ENCODE assay signal across 8 cellular contexts in the genomic region with DNA sequence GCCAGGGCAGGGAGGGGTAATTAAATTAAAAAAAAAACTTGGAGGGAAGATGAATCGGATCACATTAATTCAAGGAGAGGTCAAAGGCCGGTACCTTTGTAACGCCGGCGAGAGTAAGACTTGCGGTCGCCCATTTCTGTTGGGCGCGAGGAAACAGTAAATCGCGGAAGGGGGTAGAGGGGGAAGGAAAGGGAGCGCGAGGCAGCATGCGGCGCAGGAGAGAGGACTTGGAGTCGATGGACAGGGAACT. TPM values are rescaled to one million over a fixed set of nuclear protein-coding genes. Genes with fewer than 3 reads are reported as not detected.
DNase-seq lines count a peak whose midpoint lies in the region; ATAC-seq and TF ChIP-seq lines count a peak whose summit lies in the region.

No MANE protein-coding gene starts in this region.

- peak overlapping the region; percentile 87 for H3K4me3 Mint-ChIP-seq in activated CD8-positive, alpha-beta memory T cell treated with anti-CD3 and anti-CD28 coated beads, Interleukin-2, amount 10 ng/mL, durations not matched to agents 7 days and 5 days

- peak overlapping the region in 1 of 2 donors; percentile 19 for H3K9ac ChIP-seq in liver (ENCODE audit: low read depth in 1 of 2, low read length in 2 of 2)

- H3K4me1 Mint-ChIP-seq in activated CD8-positive, alpha-beta memory T cell treated with anti-CD3 and anti-CD28 coated beads, Interleukin-2, amount 10 ng/mL, durations not matched to agents 7 days and 5 days: peaks cover 47% of the 10 kb centered on the region

- no peak for TF ChIP-seq RAD21 in liver (IDR thresholded peaks at IDR 0.05)

- H3K27ac Mint-ChIP-seq in activated CD8-positive, alpha-beta memory T cell treated with anti-CD3 and anti-CD28 coated beads, Interleukin-2, amount 10 ng/mL, durations not matched to agents 7 days and 5 days: peak overlapping the region; percentile 42

- H3K4me1 ChIP-seq in adrenal gland (replicated peaks in 1 of 2): peaks cover 17 to 57% of the 10 kb centered on the region in 2 donors
- peaks cover 9 to 70% (median 47%) of the 10 kb centered on the region in 4 donors for H3K4me1 ChIP-seq in liver (ENCODE audit: control insufficient read depth in 4 of 4, insufficient read depth in 4 of 4, low read length in 3 of 4)
- H3K4me1 ChIP-seq in thymus (ENCODE audit: control insufficient read depth, insufficient read depth, low read length): peaks cover 29% of the 10 kb centered on the region

- H3K9me3 ChIP-seq in adrenal gland (replicated peaks in 1 of 3): no peaks in the 10 kb centered on the region
- no peaks in the 10 kb centered on the region for H3K9me3 ChIP-seq in liver (ENCODE audit: control insufficient read depth in 4 of 4, low read length in 3 of 4)
- H3K9me3 ChIP-seq in thymus (ENCODE audit: control insufficient read depth): peaks cover 1% of the 10 kb centered on the region

- TF ChIP-seq CTCF in adrenal gland (IDR thresholded peaks at IDR 0.05) (no peak), liver (IDR thresholded peaks at IDR 0.05; ENCODE audit: low read depth, low read length, missing input control) (no peak)

- H3K27ac ChIP-seq in adrenal gland (peak overlapping the region; percentile 74 to 97 (median 94)), liver (ENCODE audit: low read depth in 1 of 2, low read length in 2 of 2) (peak overlapping the region; percentile 67 to 93), thymus (ENCODE audit: low read depth) (no peak overlapping the region)

- no peak for DNase-seq in activated CD8-positive, alpha-beta memory T cell treated with anti-CD3 and anti-CD28 coated beads, Interleukin-2, amount 10 ng/mL, durations not matched to agents 7 days and 5 days
- DNase-seq in activated CD8-positive, alpha-beta memory T cell treated with anti-CD3 and anti-CD28 coated beads, Interleukin-2, amount 50 U/mL, for 4 hours: no peak
- DNase-seq in adrenal gland (no peak), DMS153 (lab: John Stamatoyannopoulos, UW) (no peak)

- H3K27me3 Mint-ChIP-seq in activated CD8-positive, alpha-beta memory T cell treated with anti-CD3 and anti-CD28 coated beads, Interleukin-2, amount 10 ng/mL, durations not matched to agents 7 days and 5 days: peaks cover 74% of the 10 kb centered on the region

- H3K27me3 ChIP-seq in adrenal gland: no peaks in the 10 kb centered on the region
- no peaks in the 10 kb centered on the region for H3K27me3 ChIP-seq in liver (ENCODE audit: control insufficient read depth in 4 of 4, insufficient read depth in 4 of 4, low read length in 3 of 4)
- peaks cover 77% of the 10 kb centered on the region for H3K27me3 ChIP-seq in thymus (ENCODE audit: control insufficient read depth, insufficient read depth)

- intact Hi-C loops in adrenal gland (cut with DNase I): no loop called here

- H3K4me3 ChIP-seq in adrenal gland (peak overlapping the region; percentile 28 to 70 (median 44)), liver (ENCODE audit: low read depth in 1 of 3, low read length in 3 of 3) (peak overlapping the region; percentile 40 to 73 (median 61)), thymus (ENCODE audit: low read length) (peak overlapping the region; percentile 65)

- no peak for ATAC-seq in activated CD8-positive, alpha-beta memory T cell treated with anti-CD3 and anti-CD28 coated beads, Interleukin-2, amount 10 ng/mL, durations not matched to agents 7 days and 5 days
- ATAC-seq in HG02938 (IDR thresholded peaks at IDR 0.05; ENCODE audit: unreplicated experiment): no peak
- no peak for ATAC-seq in GM18868 (IDR thresholded peaks at IDR 0.05; ENCODE audit: unreplicated experiment)

- no peaks in the 10 kb centered on the region for H3K9me3 Mint-ChIP-seq in activated CD8-positive, alpha-beta memory T cell treated with anti-CD3 and anti-CD28 coated beads, Interleukin-2, amount 10 ng/mL, durations not matched to agents 7 days and 5 days (ENCODE audit: low read depth)

- 0 to 2% (median 1%) methylated on average over 16 of the region's 16 CpGs for WGBS in adrenal gland, 4 donors
- 1% methylated on average over 16 of the region's 16 CpGs for WGBS in liver
- WGBS in thymus: under 1% methylated on average over 16 of the region's 16 CpGs

- TF ChIP-seq POLR2A in adrenal gland (IDR thresholded peaks at IDR 0.05): no peak

- H3K36me3 Mint-ChIP-seq in activated CD8-positive, alpha-beta memory T cell treated with anti-CD3 and anti-CD28 coated beads, Interleukin-2, amount 10 ng/mL, durations not matched to agents 7 days and 5 days: no peaks in the 10 kb centered on the region

- CTCF ChIA-PET in activated CD8-positive, alpha-beta memory T cell treated with anti-CD3 and anti-CD28 coated beads, Interleukin-2, amount 10 ng/mL, durations not matched to agents 7 days and 5 days (lab: Charles Lee): interaction anchor here (1.3 kb wide), 1 partner anchor 288 kb away, joined by 4 read pairs; no protein-coding TSS in a partner anchor

- H3K36me3 ChIP-seq in adrenal gland (replicated peaks in 1 of 2) (no peaks in the 10 kb centered on the region), liver (ENCODE audit: control insufficient read depth in 4 of 4, insufficient read depth in 3 of 4, low read depth in 1 of 4, low read length in 3 of 4) (no peaks in the 10 kb centered on the region), thymus (ENCODE audit: control insufficient read depth, insufficient read depth) (no peaks in the 10 kb centered on the region)

TF ChIP-seq in liver, 16 proteins besides CTCF, POLR2A, EP300 and RAD21:
- TF ChIP-seq GABPA (IDR thresholded peaks at IDR 0.05 in 1 of 2, conservative IDR thresholded peaks at IDR 0.05 in 1 of 2): no peak
- TF ChIP-seq TAF1 (conservative IDR thresholded peaks at IDR 0.05): no peak
- no peak for TF ChIP-seq HNF4G (IDR thresholded peaks at IDR 0.05)
- TF ChIP-seq, protein P1, sequence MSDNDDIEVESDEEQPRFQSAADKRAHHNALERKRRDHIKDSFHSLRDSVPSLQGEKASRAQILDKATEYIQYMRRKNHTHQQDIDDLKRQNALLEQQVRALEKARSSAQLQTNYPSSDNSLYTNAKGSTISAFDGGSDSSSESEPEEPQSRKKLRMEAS (IDR thresholded peaks at IDR 0.05): peak; percentile 97
- TF ChIP-seq HNF4A (conservative IDR thresholded peaks at IDR 0.05): peak; percentile 19 to 50
- TF ChIP-seq, protein P2, sequence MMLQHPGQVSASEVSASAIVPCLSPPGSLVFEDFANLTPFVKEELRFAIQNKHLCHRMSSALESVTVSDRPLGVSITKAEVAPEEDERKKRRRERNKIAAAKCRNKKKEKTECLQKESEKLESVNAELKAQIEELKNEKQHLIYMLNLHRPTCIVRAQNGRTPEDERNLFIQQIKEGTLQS (IDR thresholded peaks at IDR 0.05): no peak
- peak; percentile 56 for TF ChIP-seq NR2F2 (IDR thresholded peaks at IDR 0.05)
- TF ChIP-seq, protein P3, sequence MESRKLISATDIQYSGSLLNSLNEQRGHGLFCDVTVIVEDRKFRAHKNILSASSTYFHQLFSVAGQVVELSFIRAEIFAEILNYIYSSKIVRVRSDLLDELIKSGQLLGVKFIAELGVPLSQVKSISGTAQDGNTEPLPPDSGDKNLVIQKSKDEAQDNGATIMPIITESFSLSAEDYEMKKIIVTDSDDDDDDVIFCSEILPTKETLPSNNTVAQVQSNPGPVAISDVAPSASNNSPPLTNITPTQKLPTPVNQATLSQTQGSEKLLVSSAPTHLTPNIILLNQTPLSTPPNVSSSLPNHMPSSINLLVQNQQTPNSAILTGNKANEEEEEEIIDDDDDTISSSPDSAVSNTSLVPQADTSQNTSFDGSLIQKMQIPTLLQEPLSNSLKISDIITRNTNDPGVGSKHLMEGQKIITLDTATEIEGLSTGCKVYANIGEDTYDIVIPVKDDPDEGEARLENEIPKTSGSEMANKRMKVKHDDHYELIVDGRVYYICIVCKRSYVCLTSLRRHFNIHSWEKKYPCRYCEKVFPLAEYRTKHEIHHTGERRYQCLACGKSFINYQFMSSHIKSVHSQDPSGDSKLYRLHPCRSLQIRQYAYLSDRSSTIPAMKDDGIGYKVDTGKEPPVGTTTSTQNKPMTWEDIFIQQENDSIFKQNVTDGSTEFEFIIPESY (IDR thresholded peaks at IDR 0.05): no peak
- no peak for TF ChIP-seq FOXA2 (IDR thresholded peaks at IDR 0.05)
- TF ChIP-seq, protein P4, sequence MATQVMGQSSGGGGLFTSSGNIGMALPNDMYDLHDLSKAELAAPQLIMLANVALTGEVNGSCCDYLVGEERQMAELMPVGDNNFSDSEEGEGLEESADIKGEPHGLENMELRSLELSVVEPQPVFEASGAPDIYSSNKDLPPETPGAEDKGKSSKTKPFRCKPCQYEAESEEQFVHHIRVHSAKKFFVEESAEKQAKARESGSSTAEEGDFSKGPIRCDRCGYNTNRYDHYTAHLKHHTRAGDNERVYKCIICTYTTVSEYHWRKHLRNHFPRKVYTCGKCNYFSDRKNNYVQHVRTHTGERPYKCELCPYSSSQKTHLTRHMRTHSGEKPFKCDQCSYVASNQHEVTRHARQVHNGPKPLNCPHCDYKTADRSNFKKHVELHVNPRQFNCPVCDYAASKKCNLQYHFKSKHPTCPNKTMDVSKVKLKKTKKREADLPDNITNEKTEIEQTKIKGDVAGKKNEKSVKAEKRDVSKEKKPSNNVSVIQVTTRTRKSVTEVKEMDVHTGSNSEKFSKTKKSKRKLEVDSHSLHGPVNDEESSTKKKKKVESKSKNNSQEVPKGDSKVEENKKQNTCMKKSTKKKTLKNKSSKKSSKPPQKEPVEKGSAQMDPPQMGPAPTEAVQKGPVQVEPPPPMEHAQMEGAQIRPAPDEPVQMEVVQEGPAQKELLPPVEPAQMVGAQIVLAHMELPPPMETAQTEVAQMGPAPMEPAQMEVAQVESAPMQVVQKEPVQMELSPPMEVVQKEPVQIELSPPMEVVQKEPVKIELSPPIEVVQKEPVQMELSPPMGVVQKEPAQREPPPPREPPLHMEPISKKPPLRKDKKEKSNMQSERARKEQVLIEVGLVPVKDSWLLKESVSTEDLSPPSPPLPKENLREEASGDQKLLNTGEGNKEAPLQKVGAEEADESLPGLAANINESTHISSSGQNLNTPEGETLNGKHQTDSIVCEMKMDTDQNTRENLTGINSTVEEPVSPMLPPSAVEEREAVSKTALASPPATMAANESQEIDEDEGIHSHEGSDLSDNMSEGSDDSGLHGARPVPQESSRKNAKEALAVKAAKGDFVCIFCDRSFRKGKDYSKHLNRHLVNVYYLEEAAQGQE (IDR thresholded peaks at IDR 0.05): peak; percentile 79
- TF ChIP-seq EGR1 (IDR thresholded peaks at IDR 0.05; ENCODE audit: low read depth in 2 of 2): peak in 1 of 2 donors; percentile 58
- no peak for TF ChIP-seq YY1 (IDR thresholded peaks at IDR 0.05)
- no peak for TF ChIP-seq FOXA1 (IDR thresholded peaks at IDR 0.05)
- peak; percentile 86 for TF ChIP-seq SP1 (IDR thresholded peaks at IDR 0.05)
- peak in 1 of 2 donors; percentile 33 for TF ChIP-seq JUND (IDR thresholded peaks at IDR 0.05)
- peak; percentile 32 to 50 for TF ChIP-seq RXRA (IDR thresholded peaks at IDR 0.05)

RNA-seq across cellular contexts. Expression of a gene that starts 0.3 kb away (rescaled TPM):
- 1 to 10 TPM; 1.1 to 1.3 TPM for total RNA-seq in activated CD8-positive, alpha-beta memory T cell treated with anti-CD3 and anti-CD28 coated beads, Interleukin-2, amount 10 ng/mL, durations not matched to agents 7 days and 5 days
- 10 to 100 TPM in 4 of 8 donors, 1 to 10 TPM in 4; 7.1 to 14.4 (median 10.6) TPM for total RNA-seq in adrenal gland
- polyA plus RNA-seq in adrenal gland: 1 to 10 TPM; 1.0 to 8.0 (median 1.8) TPM
- total RNA-seq in liver: 1 to 10 TPM; 2.5 to 5.3 TPM
- polyA plus RNA-seq in liver: 1 to 10 TPM; 3.0 TPM
- polyA plus RNA-seq in thymus: 4.1 TPM
